Comparison of ENCODE assay signal across 24 cellular contexts in the genomic region with DNA sequence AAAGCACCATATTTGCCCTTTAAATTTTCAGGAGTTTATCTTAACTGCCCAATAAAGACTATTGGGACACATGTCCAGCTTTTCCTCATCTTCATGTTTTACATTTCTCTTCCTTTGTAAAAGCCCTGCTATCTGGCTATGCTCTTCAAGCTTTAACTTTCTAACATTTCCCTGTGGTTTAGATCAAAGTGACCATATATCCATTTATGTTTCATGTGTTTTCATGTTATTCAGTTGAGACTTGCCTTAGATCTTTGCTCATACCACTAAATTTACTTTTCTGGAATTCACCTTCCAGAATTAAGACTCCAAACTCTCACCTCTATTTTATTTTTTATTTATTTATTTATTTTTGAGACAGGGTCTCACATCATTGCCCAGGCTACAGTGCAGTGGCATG.
"Had no signal": no experiment of that assay in that cellular context is flagged by ENCODE, and none has a peak within 500 bp of the region (broad histone marks: within the 10 kb centered on the region; RNA-seq: fewer than 3 reads in every experiment).

No MANE protein-coding gene starts in this region.

- H3K4me3 Mint-ChIP-seq: activated naive CD4-positive, alpha-beta T cell treated with anti-CD3 and anti-CD28 coated beads for 36 hours; endodermal cell; mesothelial cell of epicardium; stimulated activated memory B cell treated with anti-CD40 and anti-IgM and Interleukin-4, amounts not matched to agents 10 μg/mL and 1 μg/mL and 100 μg/mL, for 72 hours had no signal

- H3K27me3 Mint-ChIP-seq: stimulated activated memory B cell treated with anti-CD40 and anti-IgM and Interleukin-4, amounts not matched to agents 10 μg/mL and 1 μg/mL and 100 μg/mL, for 72 hours had no signal

- H3K9me3 Mint-ChIP-seq: activated naive CD4-positive, alpha-beta T cell treated with anti-CD3 and anti-CD28 coated beads for 36 hours; stimulated activated memory B cell treated with anti-CD40 and anti-IgM and Interleukin-4, amounts not matched to agents 10 μg/mL and 1 μg/mL and 100 μg/mL, for 72 hours had no signal

- H3K4me3 ChIP-seq: esophagus squamous epithelium, gastrocnemius medialis, testis, uterus had no signal

- H3K36me3 ChIP-seq: esophagus squamous epithelium, gastrocnemius medialis, uterus, WERI-Rb-1 had no signal

- H3K27me3 ChIP-seq: esophagus squamous epithelium, gastrocnemius medialis, testis, uterus had no signal

- DNase-seq: activated CD4-positive, CD25-positive, alpha-beta regulatory T cell treated with anti-CD3 and anti-CD28 coated beads, Interleukin-2, amount 50 U/mL, for 72 hours; activated naive CD4-positive, alpha-beta T cell treated with anti-CD3 and anti-CD28 coated beads for 36 hours; activated T-cell treated with anti-CD3 and anti-CD28 coated beads, Interleukin-2, amount 50 U/mL, for 48 hours; amniotic stem cell; cerebellar nuclear complex; cortex of kidney; endodermal cell; esophagus squamous epithelium; gastrocnemius medialis; hippocampal formation; left ventricle myocardium superior; mammary epithelial cell; occipital lobe; posterior cingulate gyrus; small intestine; stimulated activated CD4-positive, alpha-beta T cell treated with anti-CD3 and anti-CD28 coated beads, Interleukin-2, amount 100 ng/mL, for 24 hours; SW 1271; testis; trophoblast cell; uterus; WERI-Rb-1 had no signal

- H3K27ac Mint-ChIP-seq: activated naive CD4-positive, alpha-beta T cell treated with anti-CD3 and anti-CD28 coated beads for 36 hours; endodermal cell; mesothelial cell of epicardium; stimulated activated memory B cell treated with anti-CD40 and anti-IgM and Interleukin-4, amounts not matched to agents 10 μg/mL and 1 μg/mL and 100 μg/mL, for 72 hours had no signal

- H3K4me1 Mint-ChIP-seq: endodermal cell; mesothelial cell of epicardium; stimulated activated memory B cell treated with anti-CD40 and anti-IgM and Interleukin-4, amounts not matched to agents 10 μg/mL and 1 μg/mL and 100 μg/mL, for 72 hours had no signal

- H3K36me3 Mint-ChIP-seq: mesothelial cell of epicardium; stimulated activated memory B cell treated with anti-CD40 and anti-IgM and Interleukin-4, amounts not matched to agents 10 μg/mL and 1 μg/mL and 100 μg/mL, for 72 hours had no signal

- ATAC-seq: gastrocnemius medialis; left ventricle myocardium superior; sciatic nerve; stimulated activated memory B cell treated with anti-CD40 and anti-IgM and Interleukin-4, amounts not matched to agents 10 μg/mL and 1 μg/mL and 100 μg/mL, for 72 hours had no signal
